ENCODE assay signal across 9 cellular contexts in genomic region chr9:129609486-129610192, GRCh38. TPM values are rescaled to one million over a fixed set of nuclear protein-coding genes. Genes with fewer than 3 reads are reported as not detected.
DNase-seq lines count a peak whose midpoint lies in the region; ATAC-seq and TF ChIP-seq lines count a peak whose summit lies in the region.
"Had no signal": no experiment of that assay in that cellular context is flagged by ENCODE, and none has a peak within 500 bp of the region (broad histone marks: within the 10 kb centered on the region; RNA-seq: fewer than 3 reads in every experiment).

No MANE protein-coding gene starts in this region.

- peak overlapping the region; percentile 16 for H3K9ac ChIP-seq in neural cell (ENCODE audit: low read length)

- H3K4me3 Mint-ChIP-seq in activated CD8-positive, alpha-beta memory T cell treated with anti-CD3 and anti-CD28 coated beads, Interleukin-2, amount 10 ng/mL, durations not matched to agents 7 days and 5 days: peak overlapping the region; percentile 68

- no peak for TF ChIP-seq CTCF in neural cell (IDR thresholded peaks at IDR 0.05; ENCODE audit: poor library complexity, severe bottlenecking)

- H3K9me3 Mint-ChIP-seq in activated CD8-positive, alpha-beta memory T cell treated with anti-CD3 and anti-CD28 coated beads, Interleukin-2, amount 10 ng/mL, durations not matched to agents 7 days and 5 days (ENCODE audit: low read depth): no peaks in the 10 kb centered on the region

- no peak overlapping the region for H3K27ac ChIP-seq in neural cell (ENCODE audit: low read length)

- peaks cover 42% of the 10 kb centered on the region for H3K4me1 Mint-ChIP-seq in activated CD8-positive, alpha-beta memory T cell treated with anti-CD3 and anti-CD28 coated beads, Interleukin-2, amount 10 ng/mL, durations not matched to agents 7 days and 5 days

- no peaks in the 10 kb centered on the region for H3K9me2 ChIP-seq in neural cell (ENCODE audit: insufficient read depth, low read length)

- H3K79me2 ChIP-seq in neural cell (replicated peaks; ENCODE audit: insufficient read depth, low read length): no peaks in the 10 kb centered on the region

- DNase-seq in activated CD8-positive, alpha-beta memory T cell treated with anti-CD3 and anti-CD28 coated beads for 1 hour (ENCODE audit: extremely low read depth in 1 of 2, low read depth in 1 of 2): peak; percentile 42 to 47
- no peak for DNase-seq in activated CD8-positive, alpha-beta memory T cell treated with anti-CD3 and anti-CD28 coated beads, Interleukin-2, amount 50 U/mL, for 48 hours
- DNase-seq in activated CD8-positive, alpha-beta memory T cell treated with anti-CD3 and anti-CD28 coated beads, Interleukin-2, amount 10 ng/mL, durations not matched to agents 7 days and 5 days: peak; percentile 73
- DNase-seq in epidermal melanocyte (ENCODE audit: insufficient read length, low spot score): peak; percentile 33
- DNase-seq in NCI-H510A treated with DMSO at 0.1 percent for 48 hours (lab: John Stamatoyannopoulos, UW): no peak
- no peak for DNase-seq in SKM-1 treated with dmso at 0.1 percent for 144 hours (lab: John Stamatoyannopoulos, UW; ENCODE audit: unreplicated experiment)
- DNase-seq in NOMO-1 treated with dmso at 0.1 percent for 144 hours (lab: John Stamatoyannopoulos, UW; ENCODE audit: unreplicated experiment): no peak

- no peaks in the 10 kb centered on the region for H3K27me3 Mint-ChIP-seq in activated CD8-positive, alpha-beta memory T cell treated with anti-CD3 and anti-CD28 coated beads, Interleukin-2, amount 10 ng/mL, durations not matched to agents 7 days and 5 days

- CTCF ChIA-PET in activated CD8-positive, alpha-beta memory T cell treated with anti-CD3 and anti-CD28 coated beads, Interleukin-2, amount 10 ng/mL, durations not matched to agents 7 days and 5 days (lab: Charles Lee): interaction anchor here (0.8 to 2.6 kb wide), 10 partner anchors 15 to 478 kb away, joined by 3 to 22 read pairs (median 9); partner anchors contain the start of gene IER5L

- no peaks in the 10 kb centered on the region for H3K27me3 ChIP-seq in neural cell (ENCODE audit: insufficient read depth, low read depth, low read length)

- no peaks in the 10 kb centered on the region for H3F3A ChIP-seq in neural cell (ENCODE audit: insufficient read depth, low read length, poor library complexity, severe bottlenecking)

- H3K9me3 ChIP-seq in neural cell (ENCODE audit: low read length): no peaks in the 10 kb centered on the region

- no peak overlapping the region for H3K4me3 ChIP-seq in neural cell (ENCODE audit: low read length)

- H4K20me1 ChIP-seq in neural cell (ENCODE audit: insufficient read depth): no peaks in the 10 kb centered on the region

- H3K36me3 Mint-ChIP-seq in activated CD8-positive, alpha-beta memory T cell treated with anti-CD3 and anti-CD28 coated beads, Interleukin-2, amount 10 ng/mL, durations not matched to agents 7 days and 5 days: no peaks in the 10 kb centered on the region

- no peaks in the 10 kb centered on the region for H3K36me3 ChIP-seq in neural cell (ENCODE audit: insufficient read depth, low read length)

- TF ChIP-seq EP300 in neural cell (conservative IDR thresholded peaks at IDR 0.05; ENCODE audit: poor library complexity, severe bottlenecking): no peak

- TF ChIP-seq RAD21 in neural cell (conservative IDR thresholded peaks at IDR 0.05): no peak

- H2AFZ ChIP-seq in neural cell (ENCODE audit: low read depth, low read length): no peak overlapping the region

- ATAC-seq in activated CD8-positive, alpha-beta memory T cell treated with anti-CD3 and anti-CD28 coated beads, Interleukin-2, amount 10 ng/mL, durations not matched to agents 7 days and 5 days: peak; percentile 46

- H3K4me2 ChIP-seq in neural cell (ENCODE audit: low read length): no peak overlapping the region

- peak overlapping the region; percentile 78 for H3K27ac Mint-ChIP-seq in activated CD8-positive, alpha-beta memory T cell treated with anti-CD3 and anti-CD28 coated beads, Interleukin-2, amount 10 ng/mL, durations not matched to agents 7 days and 5 days

TF ChIP-seq in neural cell, 6 proteins besides CTCF, POLR2A, EP300 and RAD21:
- TF ChIP-seq MXI1 (conservative IDR thresholded peaks at IDR 0.05; ENCODE audit: poor library complexity, severe bottlenecking) (no peak), EZH2 (IDR thresholded peaks at IDR 0.05; ENCODE audit: borderline replicate concordance, insufficient read depth, low read length, poor library complexity, severe bottlenecking) (no peak), SMC3 (conservative IDR thresholded peaks at IDR 0.05; ENCODE audit: poor library complexity) (no peak), TAF1 (IDR thresholded peaks at IDR 0.05; ENCODE audit: low read depth) (no peak), POLR2AphosphoS5 (IDR thresholded peaks at IDR 0.05) (no peak), REST (IDR thresholded peaks at IDR 0.05; ENCODE audit: borderline replicate concordance) (no peak)

RNA-seq across cellular contexts. Expression of gene C9orf50, which starts 11.3 kb away (rescaled TPM):
- total RNA-seq in activated CD8-positive, alpha-beta memory T cell treated with anti-CD3 and anti-CD28 coated beads, Interleukin-2, amount 10 ng/mL, durations not matched to agents 7 days and 5 days: not detected
- not detected in 2 replicates for polyA plus RNA-seq in neural cell
- not detected in 2 replicates for polyA minus RNA-seq in neural cell
- total RNA-seq: Daoy had no signal

RNA-seq across cellular contexts. Expression of gene NTMT1, which starts 16.3 kb away (rescaled TPM):
- total RNA-seq in activated CD8-positive, alpha-beta memory T cell treated with anti-CD3 and anti-CD28 coated beads, Interleukin-2, amount 10 ng/mL, durations not matched to agents 7 days and 5 days: 10 to 100 TPM; 37.2 to 46.2 TPM
- polyA plus RNA-seq in neural cell: 35.9 and 57.1 TPM in 2 replicates
- 15.4 and 19.2 TPM in 2 replicates for polyA minus RNA-seq in neural cell

RNA-seq across cellular contexts. Expression of gene ASB6, which starts 32.3 kb away (rescaled TPM):
- 10 to 100 TPM; 25.0 to 26.4 TPM for total RNA-seq in activated CD8-positive, alpha-beta memory T cell treated with anti-CD3 and anti-CD28 coated beads, Interleukin-2, amount 10 ng/mL, durations not matched to agents 7 days and 5 days
- polyA plus RNA-seq in neural cell: 18.4 and 24.6 TPM in 2 replicates
- 23.3 and 24.8 TPM in 2 replicates for polyA minus RNA-seq in neural cell

RNA-seq across cellular contexts. Expression of gene PRRX2, which starts 55.8 kb away (rescaled TPM):
- total RNA-seq in activated CD8-positive, alpha-beta memory T cell treated with anti-CD3 and anti-CD28 coated beads, Interleukin-2, amount 10 ng/mL, durations not matched to agents 7 days and 5 days: under 1 TPM in 1 of 2 experiments, not detected in 1; 0.28 TPM
- polyA plus RNA-seq in neural cell: not detected in 2 replicates
- not detected in 2 replicates for polyA minus RNA-seq in neural cell

Comparison
In these comparisons a context has a peak if more than half of its experiments do, and no peak if none do; other contexts are left out.
1. DNase-seq: peak in activated CD8-positive, alpha-beta memory T cell treated with anti-CD3 and anti-CD28 coated beads for 1 hour (2 of 2), activated CD8-positive, alpha-beta memory T cell treated with anti-CD3 and anti-CD28 coated beads, Interleukin-2, amount 10 ng/mL, durations not matched to agents 7 days and 5 days (single experiment) and epidermal melanocyte (single experiment); none in activated CD8-positive, alpha-beta memory T cell treated with anti-CD3 and anti-CD28 coated beads, Interleukin-2, amount 50 U/mL, for 48 hours (single experiment), NCI-H510A treated with DMSO at 0.1 percent for 48 hours (single experiment), SKM-1 treated with dmso at 0.1 percent for 144 hours (single experiment) and NOMO-1 treated with dmso at 0.1 percent for 144 hours (single experiment).